In the genomic region with DNA sequence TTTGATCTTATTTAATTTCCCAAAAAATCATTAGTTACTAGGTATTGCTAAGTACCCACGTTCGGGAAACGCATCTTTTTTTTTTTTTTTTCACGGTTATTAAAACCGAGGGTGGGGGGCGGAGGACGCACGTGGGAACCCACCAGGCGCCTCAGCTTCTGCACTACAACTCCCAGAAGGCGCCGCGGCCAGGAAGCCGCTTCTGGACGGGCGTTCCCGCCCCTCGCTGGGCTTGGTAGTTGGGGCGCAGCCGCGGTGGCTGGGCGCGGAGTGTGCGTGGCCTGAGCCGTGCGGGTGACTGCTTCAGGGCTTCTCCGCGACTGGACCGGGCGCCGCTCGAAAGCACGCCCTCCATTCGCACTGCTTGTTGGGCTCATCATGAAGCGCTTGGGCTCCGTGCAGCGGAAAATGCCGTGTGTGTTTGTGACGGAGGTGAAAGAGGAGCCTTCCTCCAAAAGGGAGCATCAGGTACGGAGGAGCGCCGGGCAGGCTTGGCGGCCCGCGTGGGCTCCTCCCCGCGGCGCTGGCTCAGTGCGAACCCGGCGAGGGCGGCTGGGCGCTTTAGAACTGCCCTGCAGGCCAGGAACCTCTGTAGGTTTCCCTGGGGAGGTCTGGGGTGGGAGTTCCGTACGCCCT, we compare ENCODE assay signal across 9 cellular contexts. TPM values are rescaled to one million over a fixed set of nuclear protein-coding genes. Genes with fewer than 3 reads are reported as not detected.
DNase-seq lines count a peak whose midpoint lies in the region; ATAC-seq, FAIRE-seq and TF ChIP-seq lines count a peak whose summit lies in the region.
"Had no signal": no experiment of that assay in that cellular context is flagged by ENCODE, and none has a peak within 500 bp of the region (broad histone marks: within the 10 kb centered on the region; RNA-seq: fewer than 3 reads in every experiment).

No MANE protein-coding gene starts in this region.

- CTCF ChIA-PET in activated CD4-positive, alpha-beta T cell treated with anti-CD3 and anti-CD28 coated beads for 36 hours (lab: Charles Lee), result no interaction called here

- H3K36me3 ChIP-seq in BE2C, result peaks cover 17% of the 10 kb centered on the region
- no peaks in the 10 kb centered on the region for H3K36me3 ChIP-seq in colonic mucosa

- TF ChIP-seq CTCF in BE2C (IDR thresholded peaks at IDR 0.05; ENCODE audit: low read depth, low read length), result no peak
- no peak for TF ChIP-seq CTCF in colonic mucosa (IDR thresholded peaks at IDR 0.05)

- H3K4me1 ChIP-seq in BE2C (no peaks in the 10 kb centered on the region; the same call in 1 of the 2 replicates), colonic mucosa (peaks cover 7% of the 10 kb centered on the region)

- peak overlapping the region; percentile 82 for H3K4me3 Mint-ChIP-seq in activated CD4-positive, alpha-beta T cell treated with anti-CD3 and anti-CD28 coated beads for 36 hours

- POLR2A ChIA-PET in activated CD4-positive, alpha-beta T cell treated with anti-CD3 and anti-CD28 coated beads for 36 hours (lab: Charles Lee), result no interaction called here

- H3K27ac ChIP-seq in colonic mucosa, result peak overlapping the region; percentile 69

- DNase-seq in BE2C (peak; percentile 94), GM19239 (ENCODE audit: insufficient read length, low spot score) (peak; percentile 73), NCI-H510A treated with DMSO at 0.1 percent for 48 hours (lab: John Stamatoyannopoulos, UW) (peak; percentile 76), colonic mucosa (peak; percentile 92), left kidney (ENCODE audit: low read depth, low spot score) (peak; percentile 97)
- DNase-seq in activated CD4-positive, alpha-beta T cell treated with anti-CD3 and anti-CD28 coated beads for 36 hours, result peak; percentile 94
- DNase-seq in stimulated activated CD4-positive, alpha-beta T cell treated with anti-CD3 and anti-CD28 coated beads, Interleukin-1b, Interleukin-23, amount 100 ng/mL, for 48 hours, result peak; percentile 88

- H3K9me3 Mint-ChIP-seq in activated CD4-positive, alpha-beta T cell treated with anti-CD3 and anti-CD28 coated beads for 36 hours (ENCODE audit: low read depth), result peaks cover 5% of the 10 kb centered on the region

- intact Hi-C loops in activated CD4-positive, alpha-beta T cell treated with anti-CD3 and anti-CD28 coated beads for 36 hours (cut with DNase I, micrococcal nuclease), result loop anchor here (1.0 to 5.0 kb wide), 3 partner anchors 107 to 1317 kb away; a partner anchor contains a TSS
- intact Hi-C loops in colonic mucosa (cut with DNase I), result no loop called here

- H3K27me3 ChIP-seq in BE2C (no peaks in the 10 kb centered on the region), colonic mucosa (no peaks in the 10 kb centered on the region)

- H3K4me3 ChIP-seq in BE2C (ENCODE audit: low read depth, low read length), result peak overlapping the region; percentile 93
- peak overlapping the region; percentile 81 for H3K4me3 ChIP-seq in colonic mucosa

- no peaks in the 10 kb centered on the region for H3K27me3 Mint-ChIP-seq in activated CD4-positive, alpha-beta T cell treated with anti-CD3 and anti-CD28 coated beads for 36 hours

- peak overlapping the region; percentile 80 to 96 for H3K9ac ChIP-seq in colonic mucosa (ENCODE audit: low read depth in 2 of 2, low read length in 2 of 2)

- H3K27ac Mint-ChIP-seq in activated CD4-positive, alpha-beta T cell treated with anti-CD3 and anti-CD28 coated beads for 36 hours, result peak overlapping the region; percentile 90

- H3K36me3 Mint-ChIP-seq in activated CD4-positive, alpha-beta T cell treated with anti-CD3 and anti-CD28 coated beads for 36 hours (ENCODE audit: low read depth), result peaks cover 23% of the 10 kb centered on the region

- peak; percentile 90 for FAIRE-seq in GM19239 (lab: Jason Lieb, UNC)
- FAIRE-seq: colon had no signal

- H3K9me3 ChIP-seq in BE2C (no peaks in the 10 kb centered on the region), colonic mucosa (no peaks in the 10 kb centered on the region)

- peak; percentile 100 for ATAC-seq in HG03442 (IDR thresholded peaks at IDR 0.05; ENCODE audit: unreplicated experiment)
- ATAC-seq in activated CD4-positive, alpha-beta T cell treated with anti-CD3 and anti-CD28 coated beads for 36 hours, result peak; percentile 98

- peaks cover 54% of the 10 kb centered on the region for H3K4me1 Mint-ChIP-seq in activated CD4-positive, alpha-beta T cell treated with anti-CD3 and anti-CD28 coated beads for 36 hours

RNA-seq across cellular contexts. Expression of a gene that starts 6.2 kb away (rescaled TPM):
- 5.5 TPM for polyA plus RNA-seq in BE2C (2012; ENCODE audit: insufficient read depth, insufficient read length, low read depth)
- total RNA-seq in activated CD4-positive, alpha-beta T cell treated with anti-CD3 and anti-CD28 coated beads for 36 hours, result under 1 TPM; 0.11 TPM
- under 1 TPM in 1 of 2 donors, not detected in 1; 0.05 TPM for total RNA-seq in colonic mucosa

Comparison
In these comparisons a context has a peak if more than half of its experiments do, and no peak if none do; other contexts are left out.
1. Peak in every context shown above with its lines: DNase-seq, ATAC-seq, H3K4me3 ChIP-seq and H3K27ac ChIP-seq.